Comparison of ENCODE assay signal across 9 cellular contexts in the genomic region with DNA sequence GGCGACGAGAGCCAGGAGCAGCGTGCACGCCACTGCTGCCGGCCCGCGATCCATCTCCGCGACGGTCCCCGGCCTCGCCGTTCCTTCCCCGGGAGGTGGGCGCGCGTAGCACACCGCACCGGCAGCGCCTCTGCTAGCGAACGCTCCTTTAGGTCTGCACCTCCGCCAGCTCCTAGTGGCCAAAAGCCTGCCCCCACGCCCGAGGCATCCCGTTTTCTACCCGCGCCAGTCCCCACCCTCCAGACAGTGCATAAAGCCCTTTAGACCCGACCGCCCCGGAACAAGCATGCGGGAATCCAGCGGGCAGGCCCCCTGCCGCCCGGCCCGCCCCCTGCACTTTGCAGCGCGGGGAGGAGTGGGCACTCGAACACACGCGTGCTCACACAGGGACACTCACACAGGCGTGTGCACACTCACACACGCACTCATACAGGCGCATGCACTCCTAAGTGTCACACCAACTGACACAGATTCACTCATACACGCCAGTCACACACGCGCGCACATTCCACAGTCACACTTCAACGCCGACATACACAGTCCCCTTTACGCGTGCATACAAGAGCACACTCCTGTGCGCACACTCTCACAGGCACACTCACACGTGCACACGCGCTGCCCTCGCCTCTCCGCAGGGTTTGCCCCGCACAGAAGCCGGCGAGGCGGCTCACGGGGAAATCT. TPM values are rescaled to one million over a fixed set of nuclear protein-coding genes. Genes with fewer than 3 reads are reported as not detected.
DNase-seq lines count a peak whose midpoint lies in the region; ATAC-seq and TF ChIP-seq lines count a peak whose summit lies in the region.
"Had no signal": no experiment of that assay in that cellular context is flagged by ENCODE, and none has a peak within 500 bp of the region (broad histone marks: within the 10 kb centered on the region; RNA-seq: fewer than 3 reads in every experiment).

Gene LRP2, minus strand, starts transcription at position 189 of the 681 bp plus-strand sequence. Its CDS starts 135 bp downstream, at position 54.

- no peaks in the 10 kb centered on the region for H3K36me3 ChIP-seq in BJ (ENCODE audit: control insufficient read depth, insufficient read depth, low read length)
- H3K36me3 ChIP-seq in KMS-11 (ENCODE audit: insufficient read depth), result no peaks in the 10 kb centered on the region
- H3K36me3 ChIP-seq in prostate gland, result no peaks in the 10 kb centered on the region

- peak; percentile 15 to 31 for ATAC-seq in activated naive CD4-positive, alpha-beta T cell treated with anti-CD3 and anti-CD28 coated beads, Interleukin-2, amount 50 U/mL, for 72 hours
- ATAC-seq in right cardiac atrium (peak in 1 of 2 donors; percentile 33), GM18870 (IDR thresholded peaks at IDR 0.05; ENCODE audit: unreplicated experiment) (no peak), GM19467 (IDR thresholded peaks at IDR 0.05; ENCODE audit: unreplicated experiment) (no peak)

- H3K4me2 ChIP-seq in KMS-11, result peak within 1 kb of the TSS; percentile 99

- TF ChIP-seq CTCF in BJ (IDR thresholded peaks at IDR 0.05; ENCODE audit: insufficient read depth, low read depth, low read length), result 0 out of 2 replicates have a peak, but pooled peaks have one; percentile 6
- TF ChIP-seq CTCF in KMS-11 (conservative IDR thresholded peaks at IDR 0.05; ENCODE audit: low read depth, low read length), result no peak
- TF ChIP-seq CTCF in prostate gland (IDR thresholded peaks at IDR 0.05), result no peak

- intact Hi-C loops in right cardiac atrium (cut with DNase I), result no loop called here
- intact Hi-C loops in prostate gland (cut with DNase I), result no loop called here

- peak within 1 kb of the TSS; percentile 63; the same call in 1 of the 2 replicates for H3K9ac ChIP-seq in KMS-11

- H3K9me3 ChIP-seq in right cardiac atrium (ENCODE audit: control insufficient read depth, low read length), result no peaks in the 10 kb centered on the region
- H3K9me3 ChIP-seq in prostate gland, result no peaks in the 10 kb centered on the region

- H2AFZ ChIP-seq in KMS-11 (ENCODE audit: low read depth), result peak within 1 kb of the TSS; percentile 96

- peaks cover 7 to 11% of the 10 kb centered on the region in 2 donors for H3K36me3 Mint-ChIP-seq in activated naive CD4-positive, alpha-beta T cell treated with anti-CD3 and anti-CD28 coated beads, Interleukin-2, amount 50 U/mL, for 72 hours

- peak within 1 kb of the TSS; percentile 7; the same call in 1 of the 2 replicates for H3K4me3 ChIP-seq in BJ (ENCODE audit: low read depth, low read length)
- H3K4me3 ChIP-seq in KMS-11 (IDR thresholded peaks at IDR 0.05; ENCODE audit: insufficient read depth, low read depth, low read length), result peak within 1 kb of the TSS; percentile 82
- peak within 1 kb of the TSS; percentile 59 for H3K4me3 ChIP-seq in right cardiac atrium (ENCODE audit: low read length)
- peak within 1 kb of the TSS; percentile 16 to 42 for H3K4me3 ChIP-seq in prostate gland

- under 1% methylated on average over 63 of the region's 63 CpGs for WGBS in right cardiac atrium
- under 1% methylated on average over 37 of the region's 63 CpGs for WGBS in prostate gland

- H3K27ac ChIP-seq in KMS-11 (no peak within 1 kb of the TSS), right cardiac atrium (ENCODE audit: low read length) (no peak within 1 kb of the TSS), prostate gland (no peak within 1 kb of the TSS)
- H3K27ac ChIP-seq: epithelial cell of prostate had no signal

- H3K9me3 Mint-ChIP-seq in activated naive CD4-positive, alpha-beta T cell treated with anti-CD3 and anti-CD28 coated beads, Interleukin-2, amount 50 U/mL, for 72 hours, result no peaks in the 10 kb centered on the region

- CTCF ChIA-PET in BJ (lab: Yijun Ruan, JAX), result no interaction called here

- H3K79me2 ChIP-seq in KMS-11 (ENCODE audit: insufficient read depth, low read depth), result no peaks in the 10 kb centered on the region

- H3K27ac Mint-ChIP-seq in activated naive CD4-positive, alpha-beta T cell treated with anti-CD3 and anti-CD28 coated beads, Interleukin-2, amount 50 U/mL, for 72 hours, result no peak within 1 kb of the TSS

- DNase-seq in BJ (ENCODE audit: low read depth), result no peak
- peak in 1 of 2 donors; percentile 30 for DNase-seq in activated naive CD4-positive, alpha-beta T cell treated with anti-CD3 and anti-CD28 coated beads, Interleukin-2, amount 50 U/mL, for 72 hours (ENCODE audit: low spot score in 2 of 2)
- peak; percentile 9 to 45 (median 40) for DNase-seq in right cardiac atrium
- DNase-seq in prostate gland (ENCODE audit: low spot score), result no peak
- DNase-seq in NK-92 treated with Interleukin-12 subunit alpha and Interleukin-12 subunit beta, amount 100 ng/mL, for 24 hours (lab: John Stamatoyannopoulos, UW), result no peak

- H3K4me1 ChIP-seq in KMS-11 (ENCODE audit: low read depth, poor library complexity, severe bottlenecking) (peaks cover 14% of the 10 kb centered on the region), right cardiac atrium (ENCODE audit: control insufficient read depth, insufficient read depth, low read length) (no peaks in the 10 kb centered on the region), prostate gland (replicated peaks) (peaks cover 11% of the 10 kb centered on the region)

- no peaks in the 10 kb centered on the region for H4K20me1 ChIP-seq in KMS-11 (ENCODE audit: insufficient read depth)

- POLR2A ChIA-PET in BJ (lab: Charles Lee), result no interaction called here

- H3K27me3 ChIP-seq in BJ (ENCODE audit: control insufficient read depth, insufficient read depth, low read length) (peaks cover 23% of the 10 kb centered on the region), KMS-11 (ENCODE audit: insufficient read depth, low read depth) (peaks cover 15% of the 10 kb centered on the region; the same call in 1 of the 2 replicates), right cardiac atrium (ENCODE audit: control insufficient read depth, insufficient read depth) (no peaks in the 10 kb centered on the region), prostate gland (replicated peaks; ENCODE audit: insufficient read depth) (peaks cover 5% of the 10 kb centered on the region)

- no peak for TF ChIP-seq POLR2A in prostate gland (IDR thresholded peaks at IDR 0.05)

RNA-seq across cellular contexts. Expression of gene LRP2, which starts in this region (rescaled TPM):
- polyA plus RNA-seq in BJ (2011; rRNA removed) (not detected in 2 replicates), right cardiac atrium (0.16 TPM)
- polyA minus RNA-seq in BJ (2011; rRNA and poly(A)+ RNA removed), result not detected in 2 replicates
- 1 to 10 TPM in 1 of 2 donors, under 1 TPM in 1; 0.02 to 2.6 TPM for total RNA-seq in activated naive CD4-positive, alpha-beta T cell treated with anti-CD3 and anti-CD28 coated beads, Interleukin-2, amount 50 U/mL, for 72 hours
- total RNA-seq in right cardiac atrium (under 1 TPM; 0.24 to 0.66 (median 0.38) TPM), prostate gland (1 to 10 TPM; 1.6 to 9.5 TPM)

Comparison
In these comparisons a context has a peak if more than half of its experiments do, and no peak if none do; other contexts are left out.
1. Peak in DNase-seq and H3K4me3 ChIP-seq in right cardiac atrium; RNA of the gene not detected or under 1 TPM.
2. H3K4me3 ChIP-seq: peak in every context shown above with its lines; median percentile 82 in KMS-11; 59 in right cardiac atrium; 29 in prostate gland; 7 in BJ.
3. ATAC-seq: peak in activated naive CD4-positive, alpha-beta T cell treated with anti-CD3 and anti-CD28 coated beads, Interleukin-2, amount 50 U/mL, for 72 hours (2 of 2); none in GM18870 (single experiment) and GM19467 (single experiment).